ENCODE assay signal across 25 cellular contexts in genomic region chr3:86845731-86846130, GRCh38.
DNase-seq lines count a peak whose midpoint lies in the region; ATAC-seq and TF ChIP-seq lines count a peak whose summit lies in the region.
"Had no signal": no experiment of that assay in that cellular context is flagged by ENCODE, and none has a peak within 500 bp of the region (broad histone marks: within the 10 kb centered on the region; RNA-seq: fewer than 3 reads in every experiment).

No MANE protein-coding gene starts in this region.

- H3K4me3 ChIP-seq in HAP-1 (no peak overlapping the region), neuronal stem cell (ENCODE audit: low read length in 2 of 2) (no peak overlapping the region), upper lobe of right lung (no peak overlapping the region), body of pancreas (no peak overlapping the region)
- H3K4me3 ChIP-seq: A549, SK-N-MC had no signal

- no peak for TF ChIP-seq CTCF in upper lobe of right lung (IDR thresholded peaks at IDR 0.05)
- no peak for TF ChIP-seq CTCF in body of pancreas (IDR thresholded peaks at IDR 0.05)

- H3K4me1 ChIP-seq in HAP-1: peaks cover 2% of the 10 kb centered on the region
- H3K4me1 ChIP-seq in neuronal stem cell (ENCODE audit: control insufficient read depth in 2 of 2, insufficient read depth in 1 of 2, low read depth in 1 of 2, low read length in 2 of 2): peaks cover 0 to 4% of the 10 kb centered on the region in 2 donors
- H3K4me1 ChIP-seq in upper lobe of right lung: no peaks in the 10 kb centered on the region
- H3K4me1 ChIP-seq in body of pancreas: no peaks in the 10 kb centered on the region
- H3K4me1 ChIP-seq: A549, Caco-2 had no signal

- H3K79me1 ChIP-seq in neuronal stem cell (ENCODE audit: low read depth, low read length): no peaks in the 10 kb centered on the region

- peak overlapping the region; percentile 25 for H2AFZ ChIP-seq in neuronal stem cell (ENCODE audit: low read length)

- H2BK15ac ChIP-seq in neuronal stem cell (ENCODE audit: low read length): no peak overlapping the region

- H2AK5ac ChIP-seq in neuronal stem cell (ENCODE audit: low read depth, low read length): no peak overlapping the region

- H3K18ac ChIP-seq in neuronal stem cell (ENCODE audit: low read length): no peak overlapping the region

- H3K27me3 ChIP-seq in HAP-1 (ENCODE audit: low read depth) (no peaks in the 10 kb centered on the region), neuronal stem cell (ENCODE audit: control insufficient read depth in 3 of 3, insufficient read depth in 3 of 3, low read depth in 1 of 3, low read length in 3 of 3) (no peaks in the 10 kb centered on the region), upper lobe of right lung (no peaks in the 10 kb centered on the region), body of pancreas (no peaks in the 10 kb centered on the region)

- no peak overlapping the region for H2BK5ac ChIP-seq in neuronal stem cell (ENCODE audit: low read length)

- no peak overlapping the region for H4K91ac ChIP-seq in neuronal stem cell (ENCODE audit: low read depth, low read length, poor library complexity)

- DNase-seq in D341Med (ENCODE audit: low spot score): peak; percentile 20
- peak; percentile 21 to 69 for DNase-seq in HAP-1 (ENCODE audit: low spot score in 2 of 2)
- DNase-seq in myocyte (ENCODE audit: low read depth): peak; percentile 31
- DNase-seq in neuronal stem cell (ENCODE audit: low spot score): no peak
- DNase-seq in upper lobe of right lung: no peak
- no peak for DNase-seq in body of pancreas
- no peak for DNase-seq in hippocampal formation (lab: John Stamatoyannopoulos, UW)
- DNase-seq: Caco-2; CD8-positive, alpha-beta T cell; DMS 273 treated with DMSO at 0.1 percent for 48 hours; DMS79 treated with DMSO at 0.1 percent for 48 hours; GF-D8; Karpas-422; NCI-H1092 treated with DMSO at 0.1 percent for 48 hours; NCI-H1436; NCI-H187; NCI-H2081 treated with DMSO at 0.1 percent for 48 hours; NCI-H446 treated with DMSO at 0.1 percent for 48 hours; NCI-H69; SIG-M5 had no signal

- in situ Hi-C loops in HAP-1 (cut with MboI; ENCODE audit: low sequenced_read_pairs): no loop called here

- no peak overlapping the region for H3K23ac ChIP-seq in neuronal stem cell (ENCODE audit: low read depth, low read length, poor library complexity)

- H3K36me3 ChIP-seq in HAP-1 (replicated peaks) (no peaks in the 10 kb centered on the region), neuronal stem cell (replicated peaks in 1 of 2; ENCODE audit: control insufficient read depth in 2 of 2, insufficient read depth in 2 of 2, low read length in 2 of 2) (no peaks in the 10 kb centered on the region), upper lobe of right lung (no peaks in the 10 kb centered on the region), body of pancreas (replicated peaks in 1 of 2; ENCODE audit: insufficient read depth in 1 of 2, low read depth in 2 of 2) (no peaks in the 10 kb centered on the region)

- no peak overlapping the region for H4K8ac ChIP-seq in neuronal stem cell (ENCODE audit: low read depth, low read length)

- H2BK120ac ChIP-seq in neuronal stem cell (ENCODE audit: low read depth, low read length): no peak overlapping the region

- intact Hi-C loops in upper lobe of right lung (cut with DNase I) (no loop called here), body of pancreas (cut with DNase I) (no loop called here)

- H3K4ac ChIP-seq in neuronal stem cell (ENCODE audit: low read length): no peak overlapping the region

- ATAC-seq in GM18909 (IDR thresholded peaks at IDR 0.05; ENCODE audit: poor library complexity, unreplicated experiment) (no peak), upper lobe of right lung (no peak), body of pancreas (no peak)
- ATAC-seq: A549; CD8-positive, alpha-beta T cell; HepG2 had no signal

- no peaks in the 10 kb centered on the region for H3K9me3 ChIP-seq in HAP-1
- no peaks in the 10 kb centered on the region for H3K9me3 ChIP-seq in neuronal stem cell (replicated peaks in 1 of 2; ENCODE audit: control insufficient read depth in 2 of 2, insufficient read depth in 1 of 2, low read depth in 1 of 2, low read length in 2 of 2)
- no peaks in the 10 kb centered on the region for H3K9me3 ChIP-seq in upper lobe of right lung
- H3K9me3 ChIP-seq in body of pancreas: no peaks in the 10 kb centered on the region
- H3K9me3 ChIP-seq: A549, Caco-2 had no signal

- no peak overlapping the region for H3K4me2 ChIP-seq in neuronal stem cell (ENCODE audit: insufficient read depth, low read length, poor library complexity, severe bottlenecking)
- H3K4me2 ChIP-seq: A549 had no signal

- no peak overlapping the region for H3K9ac ChIP-seq in neuronal stem cell (ENCODE audit: low read depth, low read length, poor library complexity)

- TF ChIP-seq POLR2A in body of pancreas (IDR thresholded peaks at IDR 0.05): no peak

- H2BK12ac ChIP-seq in neuronal stem cell (ENCODE audit: low read length): no peak overlapping the region

- H3K14ac ChIP-seq in neuronal stem cell (ENCODE audit: low read length): no peak overlapping the region

- H3K27ac ChIP-seq in neuronal stem cell (replicated peaks; ENCODE audit: low read length) (no peak overlapping the region), upper lobe of right lung (no peak overlapping the region), body of pancreas (no peak overlapping the region)
- H3K27ac ChIP-seq: A549, C4-2B, SK-N-MC had no signal

- no CpG with 5 or more reads among the region's 4 CpGs for WGBS in neuronal stem cell (ENCODE audit: extremely low coverage in 2 of 2, insufficient read length in 2 of 2, insufficient replicate concordance in 1 of 2), 2 donors
- WGBS in body of pancreas, 2 donors: 51 to 64% methylated on average over 4 of the region's 4 CpGs

Comparison
In these comparisons a context has a peak if more than half of its experiments do, and no peak if none do; other contexts are left out.
1. DNase-seq: peak in D341Med (single experiment), HAP-1 (2 of 2) and myocyte (single experiment); none in neuronal stem cell (single experiment), upper lobe of right lung (single experiment), body of pancreas (0 of 4) and hippocampal formation (0 of 2).